ENCODE assay signal across 28 cellular contexts in the genomic region with DNA sequence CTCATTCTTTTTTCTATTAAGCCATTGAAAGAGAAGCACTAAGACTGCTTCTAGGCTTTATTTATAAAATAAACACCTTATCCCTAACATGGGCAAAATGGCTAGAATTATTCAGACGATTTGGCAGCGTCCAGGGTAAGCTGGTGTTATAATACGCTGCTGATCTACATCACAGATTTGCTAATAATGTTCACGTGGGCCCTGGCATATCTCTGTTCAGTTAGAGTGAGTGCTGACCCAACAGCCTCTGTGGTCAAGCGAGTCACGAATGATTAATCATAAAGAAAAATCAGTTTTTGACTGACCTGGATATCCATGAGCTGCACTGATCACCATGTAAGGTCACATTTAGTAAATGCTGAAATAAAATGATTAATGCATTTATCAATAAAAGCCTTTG. TPM values are rescaled to one million over a fixed set of nuclear protein-coding genes. Genes with fewer than 3 reads are reported as not detected.
DNase-seq lines count a peak whose midpoint lies in the region; ATAC-seq and TF ChIP-seq lines count a peak whose summit lies in the region.
"Had no signal": no experiment of that assay in that cellular context is flagged by ENCODE, and none has a peak within 500 bp of the region (broad histone marks: within the 10 kb centered on the region; RNA-seq: fewer than 3 reads in every experiment).

No MANE protein-coding gene starts in this region.

- H3K36me3 Mint-ChIP-seq in MCF 10A (ENCODE audit: insufficient read depth, unreplicated experiment): no peaks in the 10 kb centered on the region
- no peaks in the 10 kb centered on the region for H3K36me3 Mint-ChIP-seq in activated CD8-positive, alpha-beta T cell treated with anti-CD3 and anti-CD28 coated beads, Interleukin-2, amount 10 ng/mL, durations not matched to agents 7 days and 5 days (ENCODE audit: low read depth)
- H3K36me3 Mint-ChIP-seq: brain; CD8-positive, alpha-beta memory T cell had no signal

- DNase-seq in MCF 10A (ENCODE audit: unreplicated experiment): peak; percentile 34
- no peak for DNase-seq in breast epithelium (ENCODE audit: low spot score in 2 of 2)
- no peak for DNase-seq in RWPE2 (ENCODE audit: low spot score)
- peak; percentile 63 for DNase-seq in fibroblast of mammary gland (ENCODE audit: low read depth)
- DNase-seq in putamen (ENCODE audit: low spot score): no peak
- DNase-seq in activated CD8-positive, alpha-beta T cell treated with anti-CD3 and anti-CD28 coated beads, Interleukin-2, amount 10 ng/mL, durations not matched to agents 7 days and 5 days: no peak
- DNase-seq in globus pallidus (ENCODE audit: low spot score): no peak
- DNase-seq: activated CD4-positive, CD25-positive, alpha-beta regulatory T cell treated with anti-CD3 and anti-CD28 coated beads, Interleukin-2, amount 50 U/mL, for 72 hours; activated CD8-positive, alpha-beta T cell treated with anti-CD3 and anti-CD28 coated beads for 36 hours; activated effector memory CD4-positive, alpha-beta T cell treated with anti-CD3 and anti-CD28 coated beads, Interleukin-2, amount 50 U/mL, for 16 hours; activated naive CD8-positive, alpha-beta T cell treated with anti-CD3 and anti-CD28 coated beads, Interleukin-2, amount 10 ng/mL, durations not matched to agents 7 days and 5 days; CD8-positive, alpha-beta memory T cell; DMS153; effector memory CD4-positive, alpha-beta T cell; lower lobe of right lung; mucosa of descending colon; NCI-H1105 treated with DMSO at 0.1 percent for 48 hours; NCI-H2081; NCI-H446; nephron progenitor cell; posterior cingulate gyrus; sigmoid colon; T-helper 1 cell; trophoblast cell had no signal

- H3K4me3 ChIP-seq in breast epithelium (no peak overlapping the region), RWPE2 (ENCODE audit: severe bottlenecking) (no peak overlapping the region), fibroblast of mammary gland (ENCODE audit: control insufficient read depth, low read depth, low read length) (no peak overlapping the region)
- H3K4me3 ChIP-seq: lower lobe of right lung, mucosa of descending colon, sigmoid colon had no signal

- CTCF ChIA-PET in MCF 10A (lab: Yijun Ruan, JAX): interaction anchor here (0.6 kb wide), 1 partner anchor 163 kb away, joined by 3 read pairs; no protein-coding TSS in a partner anchor
- CTCF ChIA-PET in activated CD8-positive, alpha-beta T cell treated with anti-CD3 and anti-CD28 coated beads, Interleukin-2, amount 10 ng/mL, durations not matched to agents 7 days and 5 days (lab: Charles Lee): interaction anchor here (1.3 kb wide), 1 partner anchor 9 kb away, joined by 3 read pairs; no protein-coding TSS in a partner anchor

- no peak for TF ChIP-seq POLR2A in breast epithelium (IDR thresholded peaks at IDR 0.05)

- no peak overlapping the region for H3K27ac Mint-ChIP-seq in MCF 10A (ENCODE audit: low read depth, unreplicated experiment)
- no peak overlapping the region for H3K27ac Mint-ChIP-seq in activated CD8-positive, alpha-beta T cell treated with anti-CD3 and anti-CD28 coated beads, Interleukin-2, amount 10 ng/mL, durations not matched to agents 7 days and 5 days
- H3K27ac Mint-ChIP-seq: activated CD8-positive, alpha-beta T cell treated with anti-CD3 and anti-CD28 coated beads for 36 hours; activated naive CD8-positive, alpha-beta T cell treated with anti-CD3 and anti-CD28 coated beads, Interleukin-2, amount 10 ng/mL, durations not matched to agents 7 days and 5 days; brain; CD8-positive, alpha-beta memory T cell; nephron progenitor cell had no signal

- TF ChIP-seq CTCF in MCF 10A (IDR thresholded peaks at IDR 0.05; ENCODE audit: unreplicated experiment): no peak
- no peak for TF ChIP-seq CTCF in breast epithelium (IDR thresholded peaks at IDR 0.05)
- TF ChIP-seq CTCF in RWPE2 (IDR thresholded peaks at IDR 0.05; ENCODE audit: poor library complexity, severe bottlenecking): no peak
- no peak for TF ChIP-seq CTCF in fibroblast of mammary gland (conservative IDR thresholded peaks at IDR 0.05; ENCODE audit: control insufficient read depth, insufficient read depth, low read depth, low read length)

- intact Hi-C loops in MCF 10A (cut with micrococcal nuclease) (no loop called here), breast epithelium (cut with DNase I; ENCODE audit: low total_unique reads) (no loop called here)

- H3K27me3 Mint-ChIP-seq in MCF 10A (ENCODE audit: insufficient read depth, unreplicated experiment): no peaks in the 10 kb centered on the region
- peaks cover under 1% of the 10 kb centered on the region for H3K27me3 Mint-ChIP-seq in activated CD8-positive, alpha-beta T cell treated with anti-CD3 and anti-CD28 coated beads, Interleukin-2, amount 10 ng/mL, durations not matched to agents 7 days and 5 days (ENCODE audit: low read depth)
- H3K27me3 Mint-ChIP-seq: activated naive CD8-positive, alpha-beta T cell treated with anti-CD3 and anti-CD28 coated beads, Interleukin-2, amount 10 ng/mL, durations not matched to agents 7 days and 5 days had no signal

- POLR2A ChIA-PET in MCF 10A (lab: Yijun Ruan, JAX): no interaction called here
- POLR2A ChIA-PET in activated CD8-positive, alpha-beta T cell treated with anti-CD3 and anti-CD28 coated beads, Interleukin-2, amount 10 ng/mL, durations not matched to agents 7 days and 5 days (lab: Charles Lee): no interaction called here

- no peaks in the 10 kb centered on the region for H3K27me3 ChIP-seq in breast epithelium
- no peaks in the 10 kb centered on the region for H3K27me3 ChIP-seq in RWPE2 (ENCODE audit: insufficient read depth, poor library complexity, severe bottlenecking)
- H3K27me3 ChIP-seq: sigmoid colon had no signal

- no peaks in the 10 kb centered on the region for H3K9me3 Mint-ChIP-seq in MCF 10A (ENCODE audit: unreplicated experiment)
- H3K9me3 Mint-ChIP-seq in activated CD8-positive, alpha-beta T cell treated with anti-CD3 and anti-CD28 coated beads, Interleukin-2, amount 10 ng/mL, durations not matched to agents 7 days and 5 days (ENCODE audit: insufficient read depth): no peaks in the 10 kb centered on the region
- H3K9me3 Mint-ChIP-seq: activated CD8-positive, alpha-beta T cell treated with anti-CD3 and anti-CD28 coated beads for 36 hours; activated naive CD8-positive, alpha-beta T cell treated with anti-CD3 and anti-CD28 coated beads, Interleukin-2, amount 10 ng/mL, durations not matched to agents 7 days and 5 days; brain; CD8-positive, alpha-beta memory T cell; nephron progenitor cell had no signal

- no peak overlapping the region for H3K27ac ChIP-seq in breast epithelium
- no peak overlapping the region for H3K27ac ChIP-seq in RWPE2 (ENCODE audit: poor library complexity, severe bottlenecking)
- H3K27ac ChIP-seq: 22Rv1, lower lobe of right lung, sigmoid colon had no signal

- H3K4me1 ChIP-seq in breast epithelium (no peaks in the 10 kb centered on the region), RWPE2 (ENCODE audit: insufficient read depth, poor library complexity, severe bottlenecking) (no peaks in the 10 kb centered on the region)
- H3K4me1 ChIP-seq: lower lobe of right lung, sigmoid colon had no signal

- ATAC-seq in RWPE2 (ENCODE audit: low read depth) (peak; percentile 76), GM21515 (IDR thresholded peaks at IDR 0.05; ENCODE audit: unreplicated experiment) (no peak)
- ATAC-seq in activated CD8-positive, alpha-beta T cell treated with anti-CD3 and anti-CD28 coated beads, Interleukin-2, amount 10 ng/mL, durations not matched to agents 7 days and 5 days: no peak
- ATAC-seq: activated CD8-positive, alpha-beta T cell treated with anti-CD3 and anti-CD28 coated beads for 36 hours; esophagus mucosa; lower lobe of right lung; mucosa of descending colon had no signal

- no peaks in the 10 kb centered on the region for H3K9me3 ChIP-seq in breast epithelium
- no peaks in the 10 kb centered on the region for H3K9me3 ChIP-seq in RWPE2 (ENCODE audit: severe bottlenecking)
- H3K9me3 ChIP-seq: lower lobe of right lung, mucosa of descending colon, sigmoid colon had no signal

- no TSS peak for BruUV-seq in MCF 10A (replicated peaks; lab: Mats Ljungman, UMichigan)

- H3K36me3 ChIP-seq in breast epithelium: no peaks in the 10 kb centered on the region
- no peaks in the 10 kb centered on the region for H3K36me3 ChIP-seq in RWPE2 (ENCODE audit: low read depth)
- H3K36me3 ChIP-seq: lower lobe of right lung, sigmoid colon had no signal

- peaks cover 18% of the 10 kb centered on the region for H3K4me1 Mint-ChIP-seq in MCF 10A (ENCODE audit: insufficient read depth, unreplicated experiment)
- H3K4me1 Mint-ChIP-seq in activated CD8-positive, alpha-beta T cell treated with anti-CD3 and anti-CD28 coated beads, Interleukin-2, amount 10 ng/mL, durations not matched to agents 7 days and 5 days (ENCODE audit: low read depth): no peaks in the 10 kb centered on the region
- H3K4me1 Mint-ChIP-seq: activated naive CD8-positive, alpha-beta T cell treated with anti-CD3 and anti-CD28 coated beads, Interleukin-2, amount 10 ng/mL, durations not matched to agents 7 days and 5 days; brain; CD8-positive, alpha-beta memory T cell; nephron progenitor cell had no signal

- H3K4me3 Mint-ChIP-seq in MCF 10A (ENCODE audit: unreplicated experiment): no peak overlapping the region
- no peak overlapping the region for H3K4me3 Mint-ChIP-seq in activated CD8-positive, alpha-beta T cell treated with anti-CD3 and anti-CD28 coated beads, Interleukin-2, amount 10 ng/mL, durations not matched to agents 7 days and 5 days
- H3K4me3 Mint-ChIP-seq: activated CD8-positive, alpha-beta T cell treated with anti-CD3 and anti-CD28 coated beads for 36 hours; activated naive CD8-positive, alpha-beta T cell treated with anti-CD3 and anti-CD28 coated beads, Interleukin-2, amount 10 ng/mL, durations not matched to agents 7 days and 5 days; brain; CD8-positive, alpha-beta memory T cell; nephron progenitor cell had no signal

RNA-seq across cellular contexts. Expression of a gene that starts 28.4 kb away (rescaled TPM):
- total RNA-seq in MCF 10A (2022): 34.5 and 39.7 TPM in 2 replicates
- total RNA-seq in breast epithelium: 10 to 100 TPM; 27.5 to 49.3 (median 30.4) TPM
- total RNA-seq in activated CD8-positive, alpha-beta T cell treated with anti-CD3 and anti-CD28 coated beads, Interleukin-2, amount 10 ng/mL, durations not matched to agents 7 days and 5 days: 10 to 100 TPM; 36.3 to 42.4 TPM

RNA-seq across cellular contexts. Expression of a gene that starts 54.9 kb away (rescaled TPM):
- total RNA-seq in MCF 10A (2022): 0.21 and 0.52 TPM in 2 replicates
- total RNA-seq in breast epithelium: 1 to 10 TPM in 1 of 3 donors, under 1 TPM in 2; 0.44 to 1.3 (median 0.48) TPM
- total RNA-seq in activated CD8-positive, alpha-beta T cell treated with anti-CD3 and anti-CD28 coated beads, Interleukin-2, amount 10 ng/mL, durations not matched to agents 7 days and 5 days: 1 to 10 TPM in 1 of 2 experiments, under 1 TPM in 1; 0.94 to 1.1 TPM

Comparison
In these comparisons a context has a peak if more than half of its experiments do, and no peak if none do; other contexts are left out.
1. DNase-seq: peak in MCF 10A (single experiment) and fibroblast of mammary gland (single experiment); none in breast epithelium (0 of 2), RWPE2 (single experiment), putamen (single experiment), activated CD8-positive, alpha-beta T cell treated with anti-CD3 and anti-CD28 coated beads, Interleukin-2, amount 10 ng/mL, durations not matched to agents 7 days and 5 days (single experiment) and globus pallidus (single experiment).